8 cellular contexts compared by ENCODE assay signal in genomic region chr16:4371481-4372314, GRCh38. TPM values are rescaled to one million over a fixed set of nuclear protein-coding genes. Genes with fewer than 3 reads are reported as not detected.
DNase-seq lines count a peak whose midpoint lies in the region; ATAC-seq, FAIRE-seq and TF ChIP-seq lines count a peak whose summit lies in the region.

TSS of gene VASN (plus strand) at chr16:4371848. CDS start at chr16:4380878, 9,030 bp downstream.

- no peak for FAIRE-seq in A549 (lab: Jason Lieb, UNC)
- peak; percentile 35 for FAIRE-seq in GM19239 (lab: Jason Lieb, UNC)

- TF ChIP-seq CTCF in A549 (IDR thresholded peaks at IDR 0.05) = no peak

- peak within 1 kb of the TSS; percentile 70 for H3K4me3 ChIP-seq in A549

- TF ChIP-seq POLR2A in A549 (IDR thresholded peaks at IDR 0.05; ENCODE audit: low read length) = peak; percentile 98

- peaks cover 63% of the 10 kb centered on the region for H3K4me1 ChIP-seq in A549

- CTCF ChIA-PET in A549 (lab: Yijun Ruan, JAX) = interaction anchor here (3.3 to 25.9 kb wide), 4 partner anchors 12 to 118 kb away, joined by 11 to 833 read pairs (median 350); no protein-coding TSS in a partner anchor

- DNase-seq in A549 (ENCODE audit: low read depth in 1 of 2, low spot score in 1 of 2) (peak; percentile 68 to 78), GM19239 (ENCODE audit: insufficient read length, low spot score) (peak; percentile 90), NCI-H2171 treated with DMSO at 0.1 percent for 48 hours (lab: John Stamatoyannopoulos, UW) (peak; percentile 21), activated T-cell treated with anti-CD3 and anti-CD28 coated beads for 1 hour (ENCODE audit: low read depth) (peak; percentile 73), epidermal melanocyte (ENCODE audit: insufficient read length, low spot score) (peak; percentile 92), middle frontal gyrus (ENCODE audit: extremely low spot score, low spot score) (peak; percentile 74)
- DNase-seq in stimulated activated CD8-positive, alpha-beta memory T cell treated with anti-CD3 and anti-CD28 coated beads, Interleukin-2, amount 100 ng/mL, for 1 hour (ENCODE audit: low read depth in 2 of 2) = peak; percentile 44 to 61

- H3K27ac ChIP-seq in A549 = peak within 1 kb of the TSS; percentile 74 to 94

- no peak for TF ChIP-seq RAD21 in A549 (conservative IDR thresholded peaks at IDR 0.05 in 1 of 2, IDR thresholded peaks at IDR 0.05 in 1 of 2)

- H3K4me2 ChIP-seq in A549 = peak within 1 kb of the TSS; percentile 97

- POLR2A ChIA-PET in A549 (lab: Yijun Ruan, JAX) = interaction anchor here (0.9 kb wide), 1 partner anchor 13 kb away, joined by 3 read pairs; no protein-coding TSS in a partner anchor

- ATAC-seq in A549 (peak; percentile 49 to 64), HG02938 (IDR thresholded peaks at IDR 0.05; ENCODE audit: unreplicated experiment) (no peak)

- no peaks in the 10 kb centered on the region for H3K9me3 ChIP-seq in A549

- WGBS in A549 (ENCODE audit: missing lambda C conversion rate) = 5% methylated on average over 29 of the region's 86 CpGs

- TF ChIP-seq EP300 in A549 (IDR thresholded peaks at IDR 0.05) = no peak

TF ChIP-seq in A549, 52 proteins besides CTCF, POLR2A, EP300 and RAD21:
- 0 out of 2 replicates have a peak, but pooled peaks have one; percentile 33 for TF ChIP-seq TFCP2L1 (CRISPR knock-in tag; IDR thresholded peaks at IDR 0.05)
- peak; percentile 47 to 58; a peak in 3 of 5 replicates for TF ChIP-seq JUN (IDR thresholded peaks at IDR 0.05)
- TF ChIP-seq GATA3 (IDR thresholded peaks at IDR 0.05; ENCODE audit: borderline replicate concordance) = no peak
- peak; percentile 86 for TF ChIP-seq PHF8 (IDR thresholded peaks at IDR 0.05; ENCODE audit: borderline replicate concordance, low read depth)
- peak; percentile 12; the same call in 1 of the 2 replicates for TF ChIP-seq USF2 (IDR thresholded peaks at IDR 0.05)
- no peak for TF ChIP-seq TP53 (CRISPR knock-in tag; IDR thresholded peaks at IDR 0.05)
- peak; percentile 88 for TF ChIP-seq BCL3 (IDR thresholded peaks at IDR 0.05)
- no peak for TF ChIP-seq CBX2 (IDR thresholded peaks at IDR 0.05; ENCODE audit: borderline replicate concordance, low read depth)
- TF ChIP-seq MAX (IDR thresholded peaks at IDR 0.05) = peak; percentile 7; the same call in 1 of the 2 replicates
- TF ChIP-seq PBX3 (IDR thresholded peaks at IDR 0.05) = 0 out of 2 replicates have a peak, but pooled peaks have one; percentile 19
- no peak for TF ChIP-seq HOXA7 (CRISPR knock-in tag; IDR thresholded peaks at IDR 0.05)

RNA-seq across cellular contexts. Expression of gene VASN, which starts in this region (rescaled TPM):
- polyA plus RNA-seq in A549 (2011; rRNA removed) = 2.0 and 2.3 TPM in 2 replicates
- polyA plus RNA-seq in A549 (2012; cell fraction: cytosol; rRNA removed) = 6.1 and 9.5 TPM in 2 replicates
- 14.0 and 32.6 TPM in 2 replicates for polyA plus RNA-seq in A549 (2012; cell fraction: nucleus; rRNA removed)
- polyA plus RNA-seq in A549 (2017; fragmentation: RNase III; extraction: RNeasy Plus Mini Kit Qiagen cat#74134 plus additional on column Dnase treatment) = 4.0 to 4.7 TPM (median 4.2 TPM) in 3 replicates
- polyA minus RNA-seq in A549 (2011; rRNA and poly(A)+ RNA removed) = 1.3 and 1.8 TPM in 2 replicates

Comparison
In these comparisons a context has a peak if more than half of its experiments do, and no peak if none do; other contexts are left out.
1. DNase-seq: peak in every context shown above with its lines; median percentile 92 in epidermal melanocyte; 90 in GM19239; 74 in middle frontal gyrus; 73 in A549; 73 in activated T-cell treated with anti-CD3 and anti-CD28 coated beads for 1 hour; 52 in stimulated activated CD8-positive, alpha-beta memory T cell treated with anti-CD3 and anti-CD28 coated beads, Interleukin-2, amount 100 ng/mL, for 1 hour; 21 in NCI-H2171 treated with DMSO at 0.1 percent for 48 hours.